In the genomic region with DNA sequence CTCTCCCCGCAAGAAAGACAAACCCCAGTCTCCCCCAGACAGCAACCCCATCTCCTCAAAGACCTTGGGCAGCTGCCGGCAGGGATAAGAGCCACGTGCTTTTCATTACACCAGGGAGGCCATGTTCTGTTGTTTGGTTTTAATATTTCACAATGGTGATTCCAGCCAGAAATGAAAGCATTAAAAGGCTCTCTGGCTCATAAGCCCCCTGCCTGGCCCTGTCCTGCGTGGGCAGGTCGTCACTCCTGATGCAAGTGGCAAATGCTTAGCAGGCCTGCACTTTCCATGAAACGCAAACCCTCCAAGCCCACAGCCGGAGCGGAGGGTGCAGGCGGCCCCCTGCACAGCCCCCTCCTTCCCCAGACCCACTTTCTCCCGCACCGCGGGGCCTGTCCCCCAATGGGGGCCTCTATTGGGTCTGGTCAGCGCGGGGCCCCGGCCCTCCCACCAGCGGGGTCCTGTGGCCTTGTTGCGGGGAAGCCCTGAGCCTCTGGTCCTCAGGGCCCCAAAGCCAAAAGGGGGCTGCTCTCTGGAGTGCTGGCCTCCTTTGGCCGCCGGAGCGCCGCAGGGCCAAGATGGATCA, we compare ENCODE assay signal across 17 cellular contexts.
DNase-seq lines count a peak whose midpoint lies in the region; ATAC-seq and TF ChIP-seq lines count a peak whose summit lies in the region.
"Had no signal": no experiment of that assay in that cellular context is flagged by ENCODE, and none has a peak within 500 bp of the region (broad histone marks: within the 10 kb centered on the region; RNA-seq: fewer than 3 reads in every experiment).

No MANE protein-coding gene starts in this region.

- H3K27me3 ChIP-seq in right cardiac atrium (ENCODE audit: control insufficient read depth, insufficient read depth) (no peaks in the 10 kb centered on the region), stomach smooth muscle (ENCODE audit: control insufficient read depth in 1 of 2, insufficient read depth in 2 of 2, low read length in 2 of 2) (no peaks in the 10 kb centered on the region), H9 (ENCODE audit: insufficient read depth, low read length) (no peaks in the 10 kb centered on the region)
- H3K27me3 ChIP-seq: BE2C had no signal

- H2BK20ac ChIP-seq in H9 (ENCODE audit: low read depth, low read length, poor library complexity, severe bottlenecking), result no peak overlapping the region

- peaks cover 0 to 8% (median 0%) of the 10 kb centered on the region in 3 experiments; a peak in 2 of 7 replicates for H3K36me3 Mint-ChIP-seq in H9 (ENCODE audit: insufficient read depth in 1 of 3, low read depth in 3 of 3)

- H3K23me2 ChIP-seq in H9 (ENCODE audit: insufficient read length, low read depth, low read length, poor library complexity, severe bottlenecking), result no peaks in the 10 kb centered on the region

- H2BK15ac ChIP-seq in H9 (ENCODE audit: low read depth, low read length), result no peak overlapping the region

- no peak overlapping the region for H2BK120ac ChIP-seq in H9 (ENCODE audit: low read depth, low read length, poor library complexity, severe bottlenecking)

- no peak overlapping the region for H4K8ac ChIP-seq in H9 (replicated peaks; ENCODE audit: insufficient read length, low read depth, low read length)

- no peak overlapping the region for H3K27ac ChIP-seq in right cardiac atrium (ENCODE audit: low read length)
- H3K27ac ChIP-seq in stomach smooth muscle (ENCODE audit: low read length), result peak overlapping the region; percentile 24
- H3K27ac ChIP-seq in H9 (ENCODE audit: insufficient read length, low read depth, low read length), result no peak overlapping the region

- H4K5ac ChIP-seq in H9 (ENCODE audit: insufficient read length, low read depth, low read length), result no peak overlapping the region

- H3K79me2 ChIP-seq in H9 (ENCODE audit: insufficient read depth, low read length), result no peaks in the 10 kb centered on the region

- POLR2A ChIA-PET in GM10248 (lab: Yijun Ruan, JAX), result no interaction called here

- H3K4me2 ChIP-seq in H9 (ENCODE audit: insufficient read depth, insufficient read length, low read length), result no peak overlapping the region

- H2BK5ac ChIP-seq in H9 (ENCODE audit: insufficient read length, low read length), result no peak overlapping the region

- H3K4me1 Mint-ChIP-seq in H9, result peaks cover 0 to 11% of the 10 kb centered on the region in 2 experiments; a peak in 2 of 4 replicates
- H3K4me1 Mint-ChIP-seq: stimulated activated naive B cell treated with anti-CD40 and anti-IgM and Interleukin-4, amounts not matched to agents 10 μg/mL and 1 μg/mL and 100 μg/mL, for 72 hours had no signal

- TF ChIP-seq CTCF in H9 (conservative IDR thresholded peaks at IDR 0.05) (no peak), GM10248 (IDR thresholded peaks at IDR 0.05; ENCODE audit: control extremely low read depth, extremely low read depth, low read depth, missing control alignments) (no peak)

- H3K27me3 Mint-ChIP-seq in H9 (ENCODE audit: low read depth), result peaks cover 8% of the 10 kb centered on the region

- peak; percentile 40 to 42 for ATAC-seq in right cardiac atrium
- ATAC-seq: stimulated activated naive B cell treated with anti-CD40 and anti-IgM and Interleukin-4, amounts not matched to agents 10 μg/mL and 1 μg/mL and 100 μg/mL, for 72 hours had no signal

- no peak overlapping the region for H3K14ac ChIP-seq in H9 (ENCODE audit: insufficient read depth, low read length)

- 88% methylated on average over 21 of the region's 21 CpGs for WGBS in right cardiac atrium
- WGBS in H9 (ENCODE audit: extremely low coverage, insufficient read length, low lambda C conversion rate), result no CpG with 5 or more reads among the region's 21 CpGs

- intact Hi-C loops in right cardiac atrium (cut with DNase I), result no loop called here

- no peak overlapping the region for H3K18ac ChIP-seq in H9 (ENCODE audit: insufficient read length, low read depth, low read length)

- H2AK5ac ChIP-seq in H9 (ENCODE audit: insufficient read length, low read length), result no peak overlapping the region

- no peaks in the 10 kb centered on the region for H3K9me3 ChIP-seq in right cardiac atrium (ENCODE audit: control insufficient read depth, low read length)
- H3K9me3 ChIP-seq in stomach smooth muscle (ENCODE audit: control insufficient read depth in 2 of 2, low read length in 2 of 2), result no peaks in the 10 kb centered on the region
- no peaks in the 10 kb centered on the region for H3K9me3 ChIP-seq in H9 (ENCODE audit: control insufficient read depth, low read depth, low read length)
- H3K9me3 ChIP-seq: BE2C had no signal

- no peak overlapping the region for H3K27ac Mint-ChIP-seq in H9
- H3K27ac Mint-ChIP-seq: stimulated activated naive B cell treated with anti-CD40 and anti-IgM and Interleukin-4, amounts not matched to agents 10 μg/mL and 1 μg/mL and 100 μg/mL, for 72 hours had no signal

- H3K9ac ChIP-seq in stomach smooth muscle (ENCODE audit: low read length in 2 of 2) (no peak overlapping the region), H9 (ENCODE audit: extremely low read depth, insufficient read length, low read length) (no peak overlapping the region)

- no peak overlapping the region for H3K56ac ChIP-seq in H9 (ENCODE audit: insufficient read length, low read depth, low read length)

- no peak overlapping the region for H2AFZ ChIP-seq in H9 (ENCODE audit: low read length)

- H3K9me3 Mint-ChIP-seq in H9, result peaks cover 8 to 9% of the 10 kb centered on the region in 2 experiments; a peak in 4 of 5 replicates

- peak; percentile 71 for DNase-seq in AG20443 (ENCODE audit: low spot score)
- DNase-seq in amniotic epithelial cell (ENCODE audit: low read depth), result peak; percentile 80
- DNase-seq in right cardiac atrium, result peak in 2 of 3 donors; percentile 55 to 65
- DNase-seq in DMS153 (lab: John Stamatoyannopoulos, UW), result no peak
- no peak for DNase-seq in H9
- DNase-seq in GM10248 (ENCODE audit: extremely low spot score), result no peak
- DNase-seq in NCI-H2081 treated with DMSO at 0.1 percent for 48 hours (lab: John Stamatoyannopoulos, UW), result no peak
- DNase-seq: activated CD4-positive, alpha-beta T cell treated with anti-CD3 and anti-CD28 coated beads for 4 hours; BE2C; Calu3; dermis blood vessel endothelial cell; erythroblast; hypothalamus; NCI-H1930; NCI-H526 treated with DMSO at 0.1 percent for 48 hours; stimulated activated naive B cell treated with anti-CD40 and anti-IgM and Interleukin-4, amounts not matched to agents 10 μg/mL and 1 μg/mL and 100 μg/mL, for 72 hours had no signal

- CTCF ChIA-PET in GM10248 (lab: Yijun Ruan, JAX), result interaction anchor here (1.0 kb wide), 1 partner anchor 10 kb away, joined by 3 read pairs; no protein-coding TSS in a partner anchor

- H3K36me3 ChIP-seq in stomach smooth muscle (ENCODE audit: control insufficient read depth in 2 of 2, insufficient read depth in 2 of 2, low read length in 2 of 2), result no peaks in the 10 kb centered on the region
- H3K36me3 ChIP-seq: BE2C had no signal

- H3T11ph ChIP-seq in H9 (ENCODE audit: low read length), result no peak overlapping the region

- no peak overlapping the region; a peak in 1 of 5 replicates for H3K4me3 Mint-ChIP-seq in H9
- H3K4me3 Mint-ChIP-seq: stimulated activated naive B cell treated with anti-CD40 and anti-IgM and Interleukin-4, amounts not matched to agents 10 μg/mL and 1 μg/mL and 100 μg/mL, for 72 hours had no signal

- H3K4me3 ChIP-seq in right cardiac atrium (ENCODE audit: low read length) (no peak overlapping the region), stomach smooth muscle (ENCODE audit: low read length in 2 of 2) (no peak overlapping the region)

- no peak overlapping the region for H2BK12ac ChIP-seq in H9 (ENCODE audit: insufficient read length, low read depth, low read length)

- no peak overlapping the region for H3K23ac ChIP-seq in H9 (ENCODE audit: insufficient read length, low read depth, low read length)

- H4K91ac ChIP-seq in H9 (ENCODE audit: insufficient read length, low read depth, low read length), result no peak overlapping the region

- H3K4ac ChIP-seq in H9 (ENCODE audit: low read depth, low read length), result no peak overlapping the region

- H3K79me1 ChIP-seq in H9 (ENCODE audit: insufficient read depth, low read depth, low read length, poor library complexity, severe bottlenecking), result no peaks in the 10 kb centered on the region

- H4K20me1 ChIP-seq in H9 (ENCODE audit: control insufficient read depth, insufficient read depth, insufficient read length), result no peaks in the 10 kb centered on the region

- no peaks in the 10 kb centered on the region for H3K4me1 ChIP-seq in right cardiac atrium (ENCODE audit: control insufficient read depth, insufficient read depth, low read length)
- peaks cover 26% of the 10 kb centered on the region for H3K4me1 ChIP-seq in stomach smooth muscle (ENCODE audit: control insufficient read depth, insufficient read depth, low read length)
- no peaks in the 10 kb centered on the region for H3K4me1 ChIP-seq in H9 (ENCODE audit: insufficient read depth, low read length)

Comparison
In these comparisons a context has a peak if more than half of its experiments do, and no peak if none do; other contexts are left out.
1. DNase-seq: peak in AG20443 (single experiment), amniotic epithelial cell (single experiment) and right cardiac atrium (2 of 3); none in DMS153 (single experiment), H9 (single experiment), GM10248 (single experiment) and NCI-H2081 treated with DMSO at 0.1 percent for 48 hours (single experiment).